ENCODE assay signal across 13 cellular contexts in genomic region chr1:201542166-201543045, GRCh38. TPM values are rescaled to one million over a fixed set of nuclear protein-coding genes. Genes with fewer than 3 reads are reported as not detected.
DNase-seq lines count a peak whose midpoint lies in the region; ATAC-seq and TF ChIP-seq lines count a peak whose summit lies in the region.
"Had no signal": no experiment of that assay in that cellular context is flagged by ENCODE, and none has a peak within 500 bp of the region (broad histone marks: within the 10 kb centered on the region; RNA-seq: fewer than 3 reads in every experiment).

No MANE protein-coding gene starts in this region.

- BruUV-seq in Caco-2 (replicated peaks; lab: Mats Ljungman, UMichigan) = no TSS peak

- no peak overlapping the region for H3K4me3 Mint-ChIP-seq in Caco-2 (ENCODE audit: unreplicated experiment)
- H3K4me3 Mint-ChIP-seq: activated CD4-positive, alpha-beta memory T cell treated with anti-CD3 and anti-CD28 coated beads for 36 hours had no signal

- no peak overlapping the region for H3K27ac Mint-ChIP-seq in Caco-2 (ENCODE audit: unreplicated experiment)
- H3K27ac Mint-ChIP-seq: activated CD4-positive, alpha-beta memory T cell treated with anti-CD3 and anti-CD28 coated beads for 36 hours had no signal

- CTCF ChIA-PET in Caco-2 (lab: Charles Lee) = no interaction called here

- no peaks in the 10 kb centered on the region for H3K9me3 Mint-ChIP-seq in Caco-2 (ENCODE audit: unreplicated experiment)
- H3K9me3 Mint-ChIP-seq: activated CD4-positive, alpha-beta memory T cell treated with anti-CD3 and anti-CD28 coated beads for 36 hours had no signal

- ATAC-seq in left ventricle myocardium superior (peak; percentile 16), HG02938 (IDR thresholded peaks at IDR 0.05; ENCODE audit: unreplicated experiment) (no peak)

- H3K4me1 Mint-ChIP-seq in Caco-2 (ENCODE audit: low read depth, unreplicated experiment) = no peaks in the 10 kb centered on the region

- H3K27me3 ChIP-seq in Caco-2 (replicated peaks; ENCODE audit: control insufficient read depth, insufficient read depth, low read length) = peaks cover 6% of the 10 kb centered on the region

- H3K27ac ChIP-seq in skin epidermis = peak overlapping the region in 18 of 21 experiments; percentile 18 to 91 (median 71)
- H3K27ac ChIP-seq: neutrophil had no signal

- H3K27me3 Mint-ChIP-seq in Caco-2 (ENCODE audit: insufficient read depth, unreplicated experiment) = peaks cover 20% of the 10 kb centered on the region

- peaks cover 4% of the 10 kb centered on the region; the same call in 1 of the 2 replicates for H3K4me1 ChIP-seq in Caco-2

- TF ChIP-seq CTCF in WI38 (IDR thresholded peaks at IDR 0.05; ENCODE audit: low read depth, low read length) (no peak), Caco-2 (IDR thresholded peaks at IDR 0.05; ENCODE audit: insufficient read depth in 1 of 2, low read depth in 1 of 2, low read length in 1 of 2, severe bottlenecking in 1 of 2, unreplicated experiment in 1 of 2) (no peak)

- DNase-seq in ELR (ENCODE audit: low read depth) = peak; percentile 91
- no peak for DNase-seq in left ventricle myocardium superior
- DNase-seq in Caco-2 = no peak
- DNase-seq in iPS-NIHi7 (ENCODE audit: extremely low spot score) = no peak
- DNase-seq in NCI-H526 treated with DMSO at 0.1 percent for 48 hours (lab: John Stamatoyannopoulos, UW) = no peak
- DNase-seq: activated CD4-positive, alpha-beta memory T cell treated with anti-CD3 and anti-CD28 coated beads for 36 hours; hippocampal formation; NCI-H187 had no signal

- intact Hi-C loops in left ventricle myocardium superior (cut with micrococcal nuclease) = no loop called here
- intact Hi-C loops in Caco-2 (cut with micrococcal nuclease; ENCODE audit: unreplicated experiment) = no loop called here

- H3K4me3 ChIP-seq in WI38 (ENCODE audit: low read depth, low read length) (0 out of 2 replicates have a peak overlapping the region, but pooled peaks have one; percentile 10), skin epidermis (no peak overlapping the region), Caco-2 (ENCODE audit: low read depth, low read length) (no peak overlapping the region)
- H3K4me3 ChIP-seq: HAP-1 had no signal

- no peaks in the 10 kb centered on the region for H3K36me3 ChIP-seq in Caco-2 (ENCODE audit: control insufficient read depth, insufficient read depth, low read length)
- H3K36me3 ChIP-seq: HAP-1, neutrophil had no signal

- H3K9me3 ChIP-seq in Caco-2 = no peaks in the 10 kb centered on the region
- H3K9me3 ChIP-seq: HAP-1, neutrophil had no signal

- no peaks in the 10 kb centered on the region for H3K36me3 Mint-ChIP-seq in Caco-2 (ENCODE audit: insufficient read depth, unreplicated experiment)

- POLR2A ChIA-PET in Caco-2 (lab: Charles Lee) = no interaction called here

RNA-seq across cellular contexts. Expression of gene NAV1, which starts 3.5 kb away (rescaled TPM):
- total RNA-seq in left ventricle myocardium superior (63.3 TPM), Caco-2 (2022) (2.0 and 4.6 TPM in 2 replicates)

RNA-seq across cellular contexts. Expression of gene CSRP1, which starts 35.5 kb away (rescaled TPM):
- 41.4 TPM for total RNA-seq in left ventricle myocardium superior
- total RNA-seq in Caco-2 (2022) = 60.0 and 60.8 TPM in 2 replicates

Comparison
In these comparisons a context has a peak if more than half of its experiments do, and no peak if none do; other contexts are left out.
1. RNA of gene NAV1, which starts 3.5 kb away (total RNA-seq): 63.3 TPM in left ventricle myocardium superior (single experiment); 2.0 to 4.6 TPM in Caco-2; every median in the first group is over 10 times any median in the second.